Comparison of ENCODE assay signal across 8 cellular contexts in genomic region chr4:151325320-151326246, GRCh38. TPM values are rescaled to one million over a fixed set of nuclear protein-coding genes. Genes with fewer than 3 reads are reported as not detected.
A peak's percentile ranks its signal among the peaks of the same experiment; 100 is the strongest.
DNase-seq lines count a peak whose midpoint lies in the region; ATAC-seq and TF ChIP-seq lines count a peak whose summit lies in the region.

A gene with protein sequence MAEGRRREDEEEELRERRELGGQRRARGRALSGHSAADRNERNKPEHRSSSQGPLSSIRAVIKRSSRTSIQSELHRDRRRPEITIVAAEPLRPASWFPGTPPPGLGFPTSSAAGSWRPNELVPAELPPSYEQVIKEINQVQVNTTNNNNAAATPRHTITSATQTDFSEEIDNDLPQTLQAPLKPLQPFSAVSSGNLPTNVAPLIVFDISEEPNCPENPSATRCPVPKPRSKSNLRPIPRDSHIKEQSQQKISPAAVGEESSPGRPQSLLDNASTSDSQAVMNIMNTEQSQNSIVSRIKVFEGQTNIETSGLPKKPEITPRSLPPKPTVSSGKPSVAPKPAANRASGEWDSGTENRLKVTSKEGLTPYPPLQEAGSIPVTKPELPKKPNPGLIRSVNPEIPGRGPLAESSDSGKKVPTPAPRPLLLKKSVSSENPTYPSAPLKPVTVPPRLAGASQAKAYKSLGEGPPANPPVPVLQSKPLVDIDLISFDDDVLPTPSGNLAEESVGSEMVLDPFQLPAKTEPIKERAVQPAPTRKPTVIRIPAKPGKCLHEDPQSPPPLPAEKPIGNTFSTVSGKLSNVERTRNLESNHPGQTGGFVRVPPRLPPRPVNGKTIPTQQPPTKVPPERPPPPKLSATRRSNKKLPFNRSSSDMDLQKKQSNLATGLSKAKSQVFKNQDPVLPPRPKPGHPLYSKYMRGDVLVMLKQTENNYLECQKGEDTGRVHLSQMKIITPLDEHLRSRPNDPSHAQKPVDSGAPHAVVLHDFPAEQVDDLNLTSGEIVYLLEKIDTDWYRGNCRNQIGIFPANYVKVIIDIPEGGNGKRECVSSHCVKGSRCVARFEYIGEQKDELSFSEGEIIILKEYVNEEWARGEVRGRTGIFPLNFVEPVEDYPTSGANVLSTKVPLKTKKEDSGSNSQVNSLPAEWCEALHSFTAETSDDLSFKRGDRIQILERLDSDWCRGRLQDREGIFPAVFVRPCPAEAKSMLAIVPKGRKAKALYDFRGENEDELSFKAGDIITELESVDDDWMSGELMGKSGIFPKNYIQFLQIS (minus strand): TSS chr4:151325605. CDS start chr4:151325352, 253 bp downstream.

- POLR2A ChIA-PET in T-cell (lab: Charles Lee): interaction anchor here in 1 of 2 donors (0.7 kb wide), 1 partner anchor 646 kb away, joined by 3 read pairs; no protein-coding TSS in a partner anchor

- intact Hi-C loops in tibial artery (cut with DNase I; ENCODE audit: low total_unique reads): loop anchor here (10.0 kb wide), 1 partner anchor 101 kb away; no protein-coding TSS in a partner anchor

- H4K8ac ChIP-seq in mesendoderm (ENCODE audit: low read depth, low read length): peak within 1 kb of the TSS; percentile 70

- H3K27me3 ChIP-seq in mesendoderm (ENCODE audit: insufficient read depth, low read length, poor library complexity): no peaks in the 10 kb centered on the region
- H3K27me3 ChIP-seq in tibial artery: no peaks in the 10 kb centered on the region

- peaks cover 0 to under 1% (median 0%) of the 10 kb centered on the region in 3 donors for H3K9me3 Mint-ChIP-seq in T-cell

- no peaks in the 10 kb centered on the region for H3K9me3 ChIP-seq in tibial artery

- CTCF ChIA-PET in T-cell (lab: Charles Lee): interaction anchor here in 1 of 2 donors (0.6 kb wide), 1 partner anchor 578 kb away, joined by 13 read pairs; no protein-coding TSS in a partner anchor

- peak within 1 kb of the TSS; percentile 73 for H3K4me3 ChIP-seq in epithelial cell of proximal tubule (ENCODE audit: low read depth, low read length)
- peak within 1 kb of the TSS; percentile 84 for H3K4me3 ChIP-seq in mesendoderm (ENCODE audit: low read length)
- peak within 1 kb of the TSS; percentile 76 to 98 for H3K4me3 ChIP-seq in tibial artery

- H3K79me1 ChIP-seq in mesendoderm (ENCODE audit: low read length): peaks cover 5% of the 10 kb centered on the region

- H3K79me2 ChIP-seq in mesendoderm (ENCODE audit: control insufficient read depth, insufficient read depth, low read length): peaks cover 22% of the 10 kb centered on the region

- peak within 1 kb of the TSS; percentile 91 for H3K18ac ChIP-seq in mesendoderm (ENCODE audit: low read length)

- H2BK15ac ChIP-seq in mesendoderm (replicated peaks; ENCODE audit: low read depth): peak within 1 kb of the TSS; percentile 86

- ATAC-seq in HG02678 (IDR thresholded peaks at IDR 0.05; ENCODE audit: unreplicated experiment): peak; percentile 24
- no peak for ATAC-seq in T-cell (replicated peaks in 1 of 4)
- no peak for ATAC-seq in GM19328 (IDR thresholded peaks at IDR 0.05; ENCODE audit: unreplicated experiment)
- no peak for ATAC-seq in GM18873 (IDR thresholded peaks at IDR 0.05; ENCODE audit: low FRiP score, unreplicated experiment)

- H3K4me3 Mint-ChIP-seq in T-cell: peak within 1 kb of the TSS; percentile 53 to 72 (median 61)

- H3K4me1 Mint-ChIP-seq in T-cell: peaks cover 6 to 16% (median 12%) of the 10 kb centered on the region in 3 donors

- peaks cover 2% of the 10 kb centered on the region for H3K4me1 ChIP-seq in mesendoderm (ENCODE audit: control insufficient read depth, low read depth, low read length)
- H3K4me1 ChIP-seq in tibial artery: peaks cover 0 to 40% (median 26%) of the 10 kb centered on the region in 4 donors

- H3K27me3 Mint-ChIP-seq in T-cell: peaks cover 49 to 59% of the 10 kb centered on the region in 2 donors

- peak within 1 kb of the TSS; percentile 94 for H3K56ac ChIP-seq in mesendoderm (ENCODE audit: low read length)

- H3K36me3 ChIP-seq in mesendoderm (ENCODE audit: control insufficient read depth, insufficient read depth, low read length) (no peaks in the 10 kb centered on the region), tibial artery (no peaks in the 10 kb centered on the region)

- no peak within 1 kb of the TSS for H3K27ac Mint-ChIP-seq in T-cell

- no peaks in the 10 kb centered on the region for H3K36me3 Mint-ChIP-seq in T-cell

- no peak within 1 kb of the TSS for H2AK5ac ChIP-seq in mesendoderm (ENCODE audit: low read length)

- peak within 1 kb of the TSS; percentile 61 for H3K4ac ChIP-seq in mesendoderm (ENCODE audit: low read depth, low read length)

- H3K27ac ChIP-seq in mesendoderm (ENCODE audit: low read depth, low read length) (peak within 1 kb of the TSS; percentile 90), tibial artery (peak within 1 kb of the TSS; percentile 92 to 97)

- peak; percentile 62 for DNase-seq in Ammon's horn (ENCODE audit: low spot score)
- DNase-seq in T-cell: no peak
- no peak for DNase-seq in epithelial cell of proximal tubule (ENCODE audit: low read depth)
- peak; percentile 82 for DNase-seq in mesendoderm
- DNase-seq in tibial artery: peak; percentile 60 to 82

- no CpG with 5 or more reads among the region's 66 CpGs for WGBS in mesendoderm (ENCODE audit: extremely low coverage, insufficient coverage, low lambda C conversion rate)

- no peak within 1 kb of the TSS for H4K5ac ChIP-seq in mesendoderm (ENCODE audit: low read length)

- H3K9ac ChIP-seq in mesendoderm (ENCODE audit: low read length): peak within 1 kb of the TSS; percentile 88

- TF ChIP-seq CTCF in epithelial cell of proximal tubule (conservative IDR thresholded peaks at IDR 0.05; ENCODE audit: low read depth, low read length): no peak
- no peak for TF ChIP-seq CTCF in tibial artery (IDR thresholded peaks at IDR 0.05)

- H2BK5ac ChIP-seq in mesendoderm (ENCODE audit: low read length): peak within 1 kb of the TSS; percentile 91

- no peak within 1 kb of the TSS for H3K23ac ChIP-seq in mesendoderm (ENCODE audit: low read length)

- peak within 1 kb of the TSS; percentile 64 for H3K4me2 ChIP-seq in mesendoderm (ENCODE audit: low read length)

- no peak within 1 kb of the TSS for H2BK120ac ChIP-seq in mesendoderm (ENCODE audit: low read depth, low read length)

RNA-seq across cellular contexts. Expression of the gene that starts here (rescaled TPM):
- total RNA-seq in T-cell: under 1 TPM in 4 of 5 donors, not detected in 1; 0.38 to 0.66 (median 0.51) TPM
- 14.8 and 21.4 TPM in 2 replicates for total RNA-seq in epithelial cell of proximal tubule
- polyA plus RNA-seq in mesendoderm (2013, experiment 1 of 2): 31.1 TPM
- 32.5 TPM for polyA plus RNA-seq in mesendoderm (2013, experiment 2 of 2)

Comparison
In these comparisons a context has a peak if more than half of its experiments do, and no peak if none do; other contexts are left out.
1. DNase-seq: peak in Ammon's horn (single experiment), mesendoderm (single experiment) and tibial artery (2 of 2); none in T-cell (0 of 34) and epithelial cell of proximal tubule (single experiment).
2. Peak in every context shown above with its lines, with median percentiles within 50 percentile points of each other: H3K4me3 ChIP-seq.